23 cellular contexts compared by ENCODE assay signal in the genomic region with DNA sequence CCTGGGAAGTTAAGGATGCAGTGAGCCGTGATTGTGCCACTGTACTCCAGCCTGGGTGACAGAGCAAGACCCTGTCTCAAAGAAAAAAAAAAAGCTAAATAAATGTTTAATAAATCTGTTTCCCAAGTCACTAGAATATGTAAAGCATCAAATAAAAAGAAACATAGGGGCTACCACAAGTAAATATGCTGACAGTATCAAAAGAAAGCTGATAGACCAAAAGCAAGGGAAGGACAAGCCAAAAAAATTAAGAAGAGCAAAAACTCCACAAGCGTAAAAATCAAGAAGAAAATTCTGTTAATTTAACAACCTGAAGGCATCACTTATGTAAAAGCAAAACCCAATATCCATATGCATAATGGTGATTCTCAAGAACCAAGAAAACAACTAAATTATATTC.
"Had no signal": no experiment of that assay in that cellular context is flagged by ENCODE, and none has a peak within 500 bp of the region (broad histone marks: within the 10 kb centered on the region; RNA-seq: fewer than 3 reads in every experiment).

No MANE protein-coding gene starts in this region.

- H3K9me3 ChIP-seq: colonic mucosa, esophagus squamous epithelium, gastrocnemius medialis, heart right ventricle, left lung, lower lobe of right lung had no signal

- ATAC-seq: effector memory CD8-positive, alpha-beta T cell; esophagus mucosa; gastrocnemius medialis; heart right ventricle; left cardiac atrium; left lung; left ventricle myocardium superior; lower lobe of right lung had no signal

- H3K27ac ChIP-seq: colonic mucosa, epithelial cell of prostate, esophagus squamous epithelium, heart right ventricle, left lung, lower lobe of right lung had no signal

- H3K9me3 Mint-ChIP-seq: dendritic cell treated with granulocyte-macrophage colony-stimulating factor and Interleukin-4, amounts not matched to agents 40 ng/mL and 50 ng/mL, for 4 days; effector memory CD8-positive, alpha-beta T cell; endodermal cell had no signal

- H3K36me3 ChIP-seq: colonic mucosa, esophagus squamous epithelium, gastrocnemius medialis, heart right ventricle, left lung, lower lobe of right lung had no signal

- H3K4me1 ChIP-seq: colonic mucosa had no signal

- H3K27ac Mint-ChIP-seq: dendritic cell treated with granulocyte-macrophage colony-stimulating factor and Interleukin-4, amounts not matched to agents 40 ng/mL and 50 ng/mL, for 4 days; effector memory CD8-positive, alpha-beta T cell; endodermal cell had no signal

- DNase-seq: colonic mucosa; cortex of kidney; effector CD8-positive, alpha-beta T cell; effector memory CD8-positive, alpha-beta T cell; endodermal cell; erythroblast; esophagus squamous epithelium; foreskin fibroblast; foreskin melanocyte; gastrocnemius medialis; glutamatergic neuron; head of caudate nucleus; heart right ventricle; hippocampal formation; left cardiac atrium; left lung; left ventricle myocardium superior; lower lobe of right lung; mesenchymal stem cell; midbrain had no signal

- H3K4me3 ChIP-seq: colonic mucosa, esophagus squamous epithelium, gastrocnemius medialis, heart right ventricle, left lung, lower lobe of right lung had no signal

- H3K4me3 Mint-ChIP-seq: dendritic cell treated with granulocyte-macrophage colony-stimulating factor and Interleukin-4, amounts not matched to agents 40 ng/mL and 50 ng/mL, for 4 days; effector memory CD8-positive, alpha-beta T cell; endodermal cell had no signal

- H3K27me3 Mint-ChIP-seq: dendritic cell treated with granulocyte-macrophage colony-stimulating factor and Interleukin-4, amounts not matched to agents 40 ng/mL and 50 ng/mL, for 4 days; effector memory CD8-positive, alpha-beta T cell had no signal

- H3K27me3 ChIP-seq: colonic mucosa, esophagus squamous epithelium, gastrocnemius medialis, heart right ventricle, left lung had no signal
